ENCODE assay signal across 25 cellular contexts in genomic region chr9:133005957-133006356, GRCh38. TPM values are rescaled to one million over a fixed set of nuclear protein-coding genes. Genes with fewer than 3 reads are reported as not detected.
DNase-seq lines count a peak whose midpoint lies in the region; ATAC-seq, FAIRE-seq and TF ChIP-seq lines count a peak whose summit lies in the region.
"Had no signal": no experiment of that assay in that cellular context is flagged by ENCODE, and none has a peak within 500 bp of the region (broad histone marks: within the 10 kb centered on the region; RNA-seq: fewer than 3 reads in every experiment).

No MANE protein-coding gene starts in this region.

- H3K36me3 ChIP-seq in BLaER1 (no peaks in the 10 kb centered on the region), IMR-90 (ENCODE audit: control insufficient read depth, insufficient read depth, low read length) (no peaks in the 10 kb centered on the region), K562 (ENCODE audit: control insufficient read depth, insufficient read depth, low read length) (no peaks in the 10 kb centered on the region), neuronal stem cell (replicated peaks in 1 of 2; ENCODE audit: control insufficient read depth in 2 of 2, insufficient read depth in 2 of 2, low read length in 2 of 2) (no peaks in the 10 kb centered on the region)
- H3K36me3 ChIP-seq: BE2C, HAP-1 had no signal

- H3K27me3 ChIP-seq in BLaER1: no peaks in the 10 kb centered on the region
- H3K27me3 ChIP-seq in IMR-90 (ENCODE audit: control insufficient read depth, insufficient read depth, low read length): peaks cover 54% of the 10 kb centered on the region
- H3K27me3 ChIP-seq in K562 (ENCODE audit: control insufficient read depth in 2 of 2, insufficient read depth in 2 of 2, low read length in 2 of 2): no peaks in the 10 kb centered on the region
- H3K27me3 ChIP-seq in neuronal stem cell (ENCODE audit: control insufficient read depth in 3 of 3, insufficient read depth in 3 of 3, low read depth in 1 of 3, low read length in 3 of 3): peaks cover 0 to 31% (median 0%) of the 10 kb centered on the region in 3 experiments

- H3K9ac ChIP-seq in BLaER1 (no peak overlapping the region), IMR-90 (ENCODE audit: low read depth, low read length) (no peak overlapping the region), K562 (ENCODE audit: insufficient read depth in 1 of 2, low read depth in 2 of 2, low read length in 2 of 2) (peak overlapping the region in 1 of 2 experiments; percentile 72; a peak in 1 of 4 replicates), neuronal stem cell (ENCODE audit: low read depth, low read length, poor library complexity) (no peak overlapping the region)

- H3K9me1 ChIP-seq in IMR-90 (ENCODE audit: insufficient read depth, low read length): no peaks in the 10 kb centered on the region
- no peaks in the 10 kb centered on the region for H3K9me1 ChIP-seq in K562 (ENCODE audit: control insufficient read depth, insufficient read depth, low read length)

- no peak overlapping the region for H4K5ac ChIP-seq in IMR-90 (ENCODE audit: low read depth, low read length)

- POLR2A ChIA-PET in IMR-90 (lab: Charles Lee; ENCODE audit: unreplicated experiment) (no interaction called here), K562 (lab: Yijun Ruan, JAX) (interaction anchor here (0.6 to 1.4 kb wide), 2 partner anchors 12 to 184 kb away, joined by 3 to 5 read pairs; no protein-coding TSS in a partner anchor)

- H4K91ac ChIP-seq in IMR-90 (ENCODE audit: insufficient read depth, low read depth, low read length) (no peak overlapping the region), neuronal stem cell (ENCODE audit: low read depth, low read length, poor library complexity) (no peak overlapping the region)

- TF ChIP-seq POLR2A in IMR-90 (IDR thresholded peaks at IDR 0.05; ENCODE audit: low read depth, low read length) (no peak), K562 (conservative IDR thresholded peaks at IDR 0.05) (no peak)

- H2AFZ ChIP-seq in IMR-90 (replicated peaks; ENCODE audit: low read length, poor library complexity) (no peak overlapping the region), K562 (ENCODE audit: low read depth, low read length) (no peak overlapping the region), neuronal stem cell (ENCODE audit: low read length) (no peak overlapping the region)

- no peak overlapping the region for H3K27ac ChIP-seq in BLaER1
- H3K27ac ChIP-seq in IMR-90 (ENCODE audit: insufficient read depth, low read length): no peak overlapping the region
- H3K27ac ChIP-seq in K562 (ENCODE audit: extremely low read depth, low read depth, low read length): no peak overlapping the region
- H3K27ac ChIP-seq in neuronal stem cell (replicated peaks; ENCODE audit: low read length): no peak overlapping the region
- H3K27ac ChIP-seq: A549, C4-2B had no signal

- CTCF ChIA-PET in IMR-90 (lab: Yijun Ruan, JAX) (interaction anchor here (1.3 kb wide), 1 partner anchor 16 kb away, joined by 3 read pairs; no protein-coding TSS in a partner anchor), K562 (lab: Yijun Ruan, JAX; ENCODE audit: low intra/inter-chr PET ratio) (interaction anchor here (0.6 to 0.8 kb wide), 2 partner anchors 11 to 16 kb away, joined by 3 read pairs; no protein-coding TSS in a partner anchor)

- no peak overlapping the region for H2BK120ac ChIP-seq in IMR-90 (ENCODE audit: low read depth, low read length)
- H2BK120ac ChIP-seq in neuronal stem cell (ENCODE audit: low read depth, low read length): no peak overlapping the region

- H3K9me3 ChIP-seq in BLaER1: peaks cover 17% of the 10 kb centered on the region
- no peaks in the 10 kb centered on the region; the same call in 1 of the 2 replicates for H3K9me3 ChIP-seq in IMR-90 (ENCODE audit: control insufficient read depth, insufficient read depth, low read length)
- no peaks in the 10 kb centered on the region for H3K9me3 ChIP-seq in K562 (replicated peaks; ENCODE audit: control insufficient read depth, insufficient read depth, low read depth, low read length)
- peaks cover 0 to 2% of the 10 kb centered on the region in 2 donors for H3K9me3 ChIP-seq in neuronal stem cell (replicated peaks in 1 of 2; ENCODE audit: control insufficient read depth in 2 of 2, insufficient read depth in 1 of 2, low read depth in 1 of 2, low read length in 2 of 2)
- H3K9me3 ChIP-seq: BE2C, HAP-1 had no signal

- TF ChIP-seq EP300 in K562 (IDR thresholded peaks at IDR 0.05; ENCODE audit: low read length): no peak

- H2BK20ac ChIP-seq in IMR-90 (ENCODE audit: low read depth, low read length): no peak overlapping the region

- FAIRE-seq in K562 (lab: Jason Lieb, UNC): peak; percentile 29
- FAIRE-seq: A549, GM12878, GM18507, H54 had no signal

- peak overlapping the region; percentile 96 for H3K4me2 ChIP-seq in BLaER1
- H3K4me2 ChIP-seq in IMR-90 (ENCODE audit: low read depth, low read length): no peak overlapping the region
- no peak overlapping the region for H3K4me2 ChIP-seq in K562 (ENCODE audit: insufficient read depth, low read length)
- no peak overlapping the region for H3K4me2 ChIP-seq in neuronal stem cell (ENCODE audit: insufficient read depth, low read length, poor library complexity, severe bottlenecking)
- H3K4me2 ChIP-seq: A549 had no signal

- H3K18ac ChIP-seq in IMR-90 (ENCODE audit: low read depth, low read length): no peak overlapping the region
- H3K18ac ChIP-seq in neuronal stem cell (ENCODE audit: low read length): no peak overlapping the region

- dilution Hi-C loops in IMR-90 (cut with HindIII; ENCODE audit: low sequenced_read_pairs, unreplicated experiment): no loop called here

- no peak for TF ChIP-seq RAD21 in IMR-90 (IDR thresholded peaks at IDR 0.05; ENCODE audit: low read length)
- TF ChIP-seq RAD21 in K562 (CRISPR knock-in tag; conservative IDR thresholded peaks at IDR 0.05 in 1 of 2, IDR thresholded peaks at IDR 0.05 in 1 of 2): no peak

- in situ Hi-C loops in IMR-90 (cut with MboI; ENCODE audit: low sequenced_read_pairs) (no loop called here), K562 (cut with MboI) (no loop called here)

- H2AK5ac ChIP-seq in IMR-90 (ENCODE audit: low read depth, low read length) (no peak overlapping the region), neuronal stem cell (ENCODE audit: low read depth, low read length) (no peak overlapping the region)

- no peak overlapping the region for H3K23ac ChIP-seq in IMR-90 (ENCODE audit: low read depth, low read length)
- no peak overlapping the region for H3K23ac ChIP-seq in neuronal stem cell (ENCODE audit: low read depth, low read length, poor library complexity)

- 50% methylated on average over 1 of the region's 3 CpGs; no CpG with 5 or more reads in 1 of the 2 experiments for WGBS in IMR-90 (ENCODE audit: extremely low coverage in 2 of 2, insufficient read length in 1 of 2), 2 experiments
- WGBS in K562 (ENCODE audit: insufficient coverage, low coverage, missing lambda C conversion rate): 43% methylated on average over 3 of the region's 3 CpGs
- WGBS in neuronal stem cell (ENCODE audit: extremely low coverage in 2 of 2, insufficient read length in 2 of 2, insufficient replicate concordance in 1 of 2), 2 donors: no CpG with 5 or more reads among the region's 3 CpGs

- H3K56ac ChIP-seq in IMR-90 (ENCODE audit: extremely low read depth, insufficient read depth, low read length): no peak overlapping the region

- TF ChIP-seq CTCF in IMR-90 (conservative IDR thresholded peaks at IDR 0.05; ENCODE audit: low read depth, low read length) (no peak), K562 (IDR thresholded peaks at IDR 0.05 in 2 of 3, conservative IDR thresholded peaks at IDR 0.05 in 1 of 3; ENCODE audit: insufficient read depth in 2 of 3, low read depth in 1 of 3, low read length in 3 of 3) (no peak)

- peak overlapping the region; percentile 52 for H2AK9ac ChIP-seq in IMR-90 (replicated peaks; ENCODE audit: low read depth, low read length, poor library complexity)

- intact Hi-C loops in IMR-90 (cut with micrococcal nuclease): no loop called here
- intact Hi-C loops in K562 (cut with micrococcal nuclease): loop anchor here (2.0 kb wide), 1 partner anchor 21 kb away; no protein-coding TSS in a partner anchor

- H4K20me1 ChIP-seq in BLaER1: no peaks in the 10 kb centered on the region
- no peaks in the 10 kb centered on the region for H4K20me1 ChIP-seq in IMR-90 (ENCODE audit: insufficient read depth, low read length)
- no peaks in the 10 kb centered on the region for H4K20me1 ChIP-seq in K562 (replicated peaks; ENCODE audit: control insufficient read depth, insufficient read depth, low read length)

- no peaks in the 10 kb centered on the region for H3K79me1 ChIP-seq in IMR-90 (ENCODE audit: low read depth in 1 of 2, low read length in 2 of 2)
- H3K79me1 ChIP-seq in neuronal stem cell (ENCODE audit: low read depth, low read length): no peaks in the 10 kb centered on the region

- no peak overlapping the region for H3K4ac ChIP-seq in IMR-90 (ENCODE audit: low read depth, low read length)
- H3K4ac ChIP-seq in neuronal stem cell (ENCODE audit: low read length): no peak overlapping the region

- ATAC-seq in IMR-90 (ENCODE audit: low read depth) (no peak), K562 (no peak), HG03097 (IDR thresholded peaks at IDR 0.05; ENCODE audit: low FRiP score, unreplicated experiment) (no peak), GM19395 (IDR thresholded peaks at IDR 0.05; ENCODE audit: unreplicated experiment) (no peak)
- ATAC-seq: CD8-positive, alpha-beta T cell; GM12878 had no signal

- no peak overlapping the region for H2BK12ac ChIP-seq in neuronal stem cell (ENCODE audit: low read length)

- peaks cover 47% of the 10 kb centered on the region for H3K4me1 ChIP-seq in BLaER1
- H3K4me1 ChIP-seq in IMR-90 (ENCODE audit: control insufficient read depth, insufficient read depth, low read length): no peaks in the 10 kb centered on the region
- H3K4me1 ChIP-seq in K562 (replicated peaks in 1 of 2; ENCODE audit: control insufficient read depth in 2 of 2, insufficient read depth in 2 of 2, low read length in 2 of 2): peaks cover 44 to 57% of the 10 kb centered on the region in 2 experiments
- peaks cover 7 to 23% of the 10 kb centered on the region in 2 donors for H3K4me1 ChIP-seq in neuronal stem cell (ENCODE audit: control insufficient read depth in 2 of 2, insufficient read depth in 1 of 2, low read depth in 1 of 2, low read length in 2 of 2)
- H3K4me1 ChIP-seq: A549, BE2C, Caco-2 had no signal

- no TSS peak for BruUV-seq in IMR-90 (replicated peaks; lab: Mats Ljungman, UMichigan)
- BruUV-seq in K562 (replicated peaks; lab: Mats Ljungman, UMichigan): no TSS peak

- H2BK5ac ChIP-seq in IMR-90 (ENCODE audit: low read depth, low read length, poor library complexity, severe bottlenecking) (no peak overlapping the region), neuronal stem cell (ENCODE audit: low read length) (no peak overlapping the region)

- H3K79me2 ChIP-seq in K562 (ENCODE audit: control insufficient read depth, insufficient read depth, low read length): peaks cover 2% of the 10 kb centered on the region; the same call in 1 of the 3 replicates

- DNase-seq in IMR-90 (no peak), K562 (ENCODE audit: extremely low read depth in 1 of 4, low spot score in 3 of 4) (no peak), neuronal stem cell (ENCODE audit: low spot score) (no peak), DMS153 (lab: John Stamatoyannopoulos, UW) (no peak)
- DNase-seq: 8988T; ACHN; AML-193; BE2C; Caco-2; CD4-positive, CD25-positive, alpha-beta regulatory T cell; CD8-positive, alpha-beta T cell; DMS79; EL; GDM1; GOT3; HFFc6 had no signal

- H3K14ac ChIP-seq in IMR-90 (replicated peaks; ENCODE audit: low read depth, low read length) (no peak overlapping the region), neuronal stem cell (ENCODE audit: low read length) (peak overlapping the region; percentile 56)

- H3K4me3 ChIP-seq in BLaER1 (no peak overlapping the region), IMR-90 (ENCODE audit: insufficient read depth, low read depth, low read length) (no peak overlapping the region), K562 (no peak overlapping the region), neuronal stem cell (ENCODE audit: low read length in 2 of 2) (no peak overlapping the region)
- H3K4me3 ChIP-seq: A549, GM12878, HAP-1 had no signal

- no peak overlapping the region for H4K8ac ChIP-seq in IMR-90 (ENCODE audit: low read depth in 2 of 2, low read length in 2 of 2)
- no peak overlapping the region for H4K8ac ChIP-seq in neuronal stem cell (ENCODE audit: low read depth, low read length)

- H2BK15ac ChIP-seq in IMR-90 (ENCODE audit: low read depth, low read length) (no peak overlapping the region), neuronal stem cell (ENCODE audit: low read length) (no peak overlapping the region)

RNA-seq across cellular contexts. Expression of gene GTF3C5, which starts 24.8 kb away (rescaled TPM):
- total RNA-seq in IMR-90 (2012; rRNA removed): 49.1 and 51.1 TPM in 2 replicates
- 50.7 and 52.3 TPM in 2 replicates for polyA plus RNA-seq in IMR-90 (2012; rRNA removed)
- 31.2 and 35.4 TPM in 2 replicates for polyA plus RNA-seq in IMR-90 (2012; cell fraction: cytosol; rRNA removed)
- polyA plus RNA-seq in IMR-90 (2012; cell fraction: nucleus; rRNA removed; ENCODE audit: low replicate concordance): 128 and 155 TPM in 2 replicates
- 66.1 and 166 TPM in 2 replicates for total RNA-seq in K562 (2011; cell fraction: chromatin; rRNA removed; ENCODE audit: low replicate concordance)
- total RNA-seq in K562 (2011; cell fraction: nucleolus; rRNA removed): 99.4 and 113 TPM in 2 replicates
- total RNA-seq in K562 (2011; cell fraction: nucleoplasm; rRNA removed): 67.0 and 84.1 TPM in 2 replicates
- 118 and 134 TPM in 2 replicates for total RNA-seq in K562 (2014; rRNA removed)
- 43.2 and 58.5 TPM in 2 replicates for total RNA-seq in K562 (2014; rRNA removed; fragmentation: Illumina TruSeq; extraction: Trizol)
- total RNA-seq in K562 (2015; rRNA removed; fragmentation: Illumina TruSeq; extraction: Trizol): 80.7 and 83.7 TPM in 2 replicates
- 106 and 110 TPM in 2 replicates for total RNA-seq in K562 (2021)
- polyA plus RNA-seq in K562 (2011; rRNA removed): 80.2 TPM in 2 replicates
- 88.7 and 143 TPM in 2 replicates for polyA plus RNA-seq in K562 (2011; cell fraction: cytosol; rRNA removed)
- polyA plus RNA-seq in K562 (2011; cell fraction: nucleus; rRNA removed): 254 and 348 TPM in 2 replicates
- polyA plus RNA-seq in K562 (2012): 75.0 and 82.6 TPM in 2 replicates
- 105 and 107 TPM in 2 replicates for polyA plus RNA-seq in K562 (2014; fragmentation: Illumina TruSeq; extraction: Trizol)
- 1 to 10 TPM; 3.8 to 8.4 TPM for polyA plus RNA-seq in K562 (2014; fragmentation: Nextera tagmentation; extraction: Ambion mirVana)
- polyA plus RNA-seq in K562 (2014; rRNA removed): 95.1 and 107 TPM in 2 replicates
- 52.2 and 85.8 TPM in 2 replicates for polyA minus RNA-seq in K562 (2011; rRNA and poly(A)+ RNA removed)
- 57.6 and 64.2 TPM in 2 replicates for polyA minus RNA-seq in K562 (2011; cell fraction: cytosol; rRNA and poly(A)+ RNA removed)
- polyA minus RNA-seq in K562 (2011; cell fraction: nucleus; rRNA and poly(A)+ RNA removed): 59.4 and 67.3 TPM in 2 replicates
- polyA plus RNA-seq in neuronal stem cell (2013, experiment 1 of 2): 61.8 TPM
- 62.4 TPM for polyA plus RNA-seq in neuronal stem cell (2013, experiment 2 of 2)

RNA-seq across cellular contexts. Expression of gene GFI1B, which starts 27.5 kb away (rescaled TPM):
- not detected in 2 replicates for total RNA-seq in IMR-90 (2012; rRNA removed)
- polyA plus RNA-seq in IMR-90 (2012; rRNA removed): 0.02 TPM in 1 of 2 replicates, not detected in the other
- polyA plus RNA-seq in IMR-90 (2012; cell fraction: cytosol; rRNA removed): not detected in 2 replicates
- not detected in 2 replicates for polyA plus RNA-seq in IMR-90 (2012; cell fraction: nucleus; rRNA removed; ENCODE audit: low replicate concordance)
- total RNA-seq in K562 (2011; cell fraction: chromatin; rRNA removed; ENCODE audit: low replicate concordance): 11.1 and 39.0 TPM in 2 replicates
- 28.2 and 30.4 TPM in 2 replicates for total RNA-seq in K562 (2011; cell fraction: nucleolus; rRNA removed)
- total RNA-seq in K562 (2011; cell fraction: nucleoplasm; rRNA removed): 20.0 and 26.4 TPM in 2 replicates
- total RNA-seq in K562 (2014; rRNA removed): 40.3 and 62.9 TPM in 2 replicates
- total RNA-seq in K562 (2014; rRNA removed; fragmentation: Illumina TruSeq; extraction: Trizol): 17.5 and 20.1 TPM in 2 replicates
- 34.5 and 34.6 TPM in 2 replicates for total RNA-seq in K562 (2015; rRNA removed; fragmentation: Illumina TruSeq; extraction: Trizol)
- total RNA-seq in K562 (2021): 73.4 and 75.7 TPM in 2 replicates
- 34.4 and 57.7 TPM in 2 replicates for polyA plus RNA-seq in K562 (2011; rRNA removed)
- 53.6 and 133 TPM in 2 replicates for polyA plus RNA-seq in K562 (2011; cell fraction: cytosol; rRNA removed)
- 64.3 and 118 TPM in 2 replicates for polyA plus RNA-seq in K562 (2011; cell fraction: nucleus; rRNA removed)
- 64.2 and 77.5 TPM in 2 replicates for polyA plus RNA-seq in K562 (2012)
- 51.8 and 73.3 TPM in 2 replicates for polyA plus RNA-seq in K562 (2014; fragmentation: Illumina TruSeq; extraction: Trizol)
- polyA plus RNA-seq in K562 (2014; fragmentation: Nextera tagmentation; extraction: Ambion mirVana): 10 to 100 TPM in 1 of 2 experiments, 1 to 10 TPM in 1; 8.0 to 19.1 TPM
- polyA plus RNA-seq in K562 (2014; rRNA removed): 47.2 and 50.1 TPM in 2 replicates
- polyA minus RNA-seq in K562 (2011; rRNA and poly(A)+ RNA removed): 16.7 and 22.0 TPM in 2 replicates
- 47.9 and 57.4 TPM in 2 replicates for polyA minus RNA-seq in K562 (2011; cell fraction: cytosol; rRNA and poly(A)+ RNA removed)
- polyA minus RNA-seq in K562 (2011; cell fraction: nucleus; rRNA and poly(A)+ RNA removed): 20.3 and 22.1 TPM in 2 replicates
- 0.07 TPM for polyA plus RNA-seq in neuronal stem cell (2013, experiment 1 of 2)
- 0.04 TPM for polyA plus RNA-seq in neuronal stem cell (2013, experiment 2 of 2)
- total RNA-seq: CD8-positive, alpha-beta T cell; GM12878 had no signal

RNA-seq across cellular contexts. Expression of gene CEL, which starts 55.8 kb away (rescaled TPM):
- total RNA-seq in IMR-90 (2012; rRNA removed) (under 0.01 TPM in 2 replicates), K562 (2014; rRNA removed) (0.09 and 0.45 TPM in 2 replicates), K562 (2014; rRNA removed; fragmentation: Illumina TruSeq; extraction: Trizol) (0.15 and 0.16 TPM in 2 replicates), K562 (2015; rRNA removed; fragmentation: Illumina TruSeq; extraction: Trizol) (0.51 and 0.53 TPM in 2 replicates), K562 (2021) (3.0 and 4.0 TPM in 2 replicates)
- polyA plus RNA-seq in IMR-90 (2012; rRNA removed) (0.67 and 0.75 TPM in 2 replicates), K562 (2011; rRNA removed) (0.46 and 0.65 TPM in 2 replicates), K562 (2014; fragmentation: Illumina TruSeq; extraction: Trizol) (0.62 and 0.91 TPM in 2 replicates), K562 (2014; fragmentation: Nextera tagmentation; extraction: Ambion mirVana) (not detected), K562 (2014; rRNA removed) (0.57 and 0.77 TPM in 2 replicates)
- 0.27 and 0.51 TPM in 2 replicates for polyA plus RNA-seq in IMR-90 (2012; cell fraction: cytosol; rRNA removed)
- polyA plus RNA-seq in IMR-90 (2012; cell fraction: nucleus; rRNA removed; ENCODE audit: low replicate concordance): 5.5 and 8.5 TPM in 2 replicates
- 2.0 and 6.1 TPM in 2 replicates for total RNA-seq in K562 (2011; cell fraction: chromatin; rRNA removed; ENCODE audit: low replicate concordance)
- total RNA-seq in K562 (2011; cell fraction: nucleolus; rRNA removed): 2.8 and 3.8 TPM in 2 replicates
- 2.3 TPM in 2 replicates for total RNA-seq in K562 (2011; cell fraction: nucleoplasm; rRNA removed)
- polyA plus RNA-seq in K562 (2011; cell fraction: cytosol; rRNA removed): 0.32 and 0.43 TPM in 2 replicates
- polyA plus RNA-seq in K562 (2011; cell fraction: nucleus; rRNA removed): 2.8 and 6.2 TPM in 2 replicates
- 0.77 and 2.3 TPM in 2 replicates for polyA plus RNA-seq in K562 (2012)
- 0.14 and 0.21 TPM in 2 replicates for polyA minus RNA-seq in K562 (2011; rRNA and poly(A)+ RNA removed)
- not detected in 2 replicates for polyA minus RNA-seq in K562 (2011; cell fraction: cytosol; rRNA and poly(A)+ RNA removed)
- polyA minus RNA-seq in K562 (2011; cell fraction: nucleus; rRNA and poly(A)+ RNA removed): 0.54 and 0.89 TPM in 2 replicates
- polyA plus RNA-seq in neuronal stem cell (2013, experiment 1 of 2): 3.7 TPM
- polyA plus RNA-seq in neuronal stem cell (2013, experiment 2 of 2): 4.0 TPM
- polyA plus RNA-seq: CD4-positive, CD25-positive, alpha-beta regulatory T cell had no signal

Comparison
In these comparisons a context has a peak if more than half of its experiments do, and no peak if none do; other contexts are left out.
1. RNA of gene GFI1B, which starts 27.5 kb away (total RNA-seq): 11.1 to 75.7 TPM in K562; not detected in IMR-90; every median in the first group is over 10 times any median in the second.